ENCODE assay signal across 11 cellular contexts in genomic region chr10:26368463-26368862, GRCh38.
DNase-seq lines count a peak whose midpoint lies in the region; ATAC-seq lines count a peak whose summit lies in the region.
"Had no signal": no experiment of that assay in that cellular context is flagged by ENCODE, and none has a peak within 500 bp of the region (broad histone marks: within the 10 kb centered on the region; RNA-seq: fewer than 3 reads in every experiment).

No MANE protein-coding gene starts in this region.

- H3K27ac Mint-ChIP-seq in effector memory CD8-positive, alpha-beta T cell, result no peak overlapping the region
- H3K27ac Mint-ChIP-seq: activated naive CD8-positive, alpha-beta T cell treated with anti-CD3 and anti-CD28 coated beads for 36 hours had no signal

- peaks cover 6 to 18% of the 10 kb centered on the region in 2 donors for H3K27me3 Mint-ChIP-seq in effector memory CD8-positive, alpha-beta T cell
- H3K27me3 Mint-ChIP-seq: activated naive CD8-positive, alpha-beta T cell treated with anti-CD3 and anti-CD28 coated beads for 36 hours had no signal

- no peaks in the 10 kb centered on the region for H3K4me1 Mint-ChIP-seq in effector memory CD8-positive, alpha-beta T cell (ENCODE audit: low read depth in 2 of 2)

- H3K9me3 Mint-ChIP-seq in effector memory CD8-positive, alpha-beta T cell, result peaks cover 0 to 9% of the 10 kb centered on the region in 2 donors

- no peak overlapping the region for H3K4me3 Mint-ChIP-seq in effector memory CD8-positive, alpha-beta T cell
- H3K4me3 Mint-ChIP-seq: activated naive CD8-positive, alpha-beta T cell treated with anti-CD3 and anti-CD28 coated beads for 36 hours had no signal

- H3K36me3 Mint-ChIP-seq in effector memory CD8-positive, alpha-beta T cell (ENCODE audit: insufficient read depth), result no peaks in the 10 kb centered on the region
- H3K36me3 Mint-ChIP-seq: activated naive CD8-positive, alpha-beta T cell treated with anti-CD3 and anti-CD28 coated beads for 36 hours had no signal

- peak; percentile 45 for ATAC-seq in GM18873 (IDR thresholded peaks at IDR 0.05; ENCODE audit: low FRiP score, unreplicated experiment)
- peak; percentile 54 for ATAC-seq in GM21723 (IDR thresholded peaks at IDR 0.05; ENCODE audit: unreplicated experiment)
- ATAC-seq in HG03103 (IDR thresholded peaks at IDR 0.05; ENCODE audit: low read depth, unreplicated experiment), result peak; percentile 30
- ATAC-seq in effector memory CD8-positive, alpha-beta T cell (replicated peaks), result no peak
- ATAC-seq: gastrocnemius medialis had no signal

- DNase-seq in activated CD8-positive, alpha-beta memory T cell treated with anti-CD3 and anti-CD28 coated beads, Interleukin-2, amount 50 U/mL, for 48 hours, result no peak
- DNase-seq in RPMI8226 (no peak), DMS114 treated with DMSO at 0.1 percent for 48 hours (lab: John Stamatoyannopoulos, UW; ENCODE audit: unreplicated experiment) (no peak)
- no peak for DNase-seq in effector memory CD8-positive, alpha-beta T cell
- DNase-seq: activated CD4-positive, CD25-positive, alpha-beta regulatory T cell; gastrocnemius medialis; occipital lobe had no signal
